In genomic region chr1:151806170-151806569, GRCh38 we compare ENCODE assay signal across 28 cellular contexts. TPM values are rescaled to one million over a fixed set of nuclear protein-coding genes. Genes with fewer than 3 reads are reported as not detected.
"Had no signal": no experiment of that assay in that cellular context is flagged by ENCODE, and none has a peak within 500 bp of the region (broad histone marks: within the 10 kb centered on the region; RNA-seq: fewer than 3 reads in every experiment).

No MANE protein-coding gene starts in this region.

- H3K4me3 ChIP-seq: colonic mucosa, heart left ventricle, left ventricle myocardium inferior, lower lobe of right lung, ovary, tibial artery, upper lobe of left lung, vagina had no signal

- H3K9me3 Mint-ChIP-seq: endodermal cell; memory B cell; stimulated activated memory B cell treated with anti-CD40 and anti-IgM and Interleukin-4, amounts not matched to agents 10 μg/mL and 1 μg/mL and 100 μg/mL, for 72 hours; stimulated activated naive CD8-positive, alpha-beta T cell treated with anti-CD3 and anti-CD28 coated beads, Interleukin-15, Interleukin-2, amounts not matched to agents 100 ng/mL and 50 ng/mL, for 24 hours had no signal

- H3K27me3 ChIP-seq: colonic mucosa, heart left ventricle, ovary, upper lobe of left lung, vagina had no signal

- H3K9me3 ChIP-seq: colonic mucosa, heart left ventricle, left ventricle myocardium inferior, lower lobe of right lung, ovary, tibial artery, upper lobe of left lung, vagina had no signal

- H3K4me1 ChIP-seq: colonic mucosa, heart left ventricle, left ventricle myocardium inferior, lower lobe of right lung, tibial artery, upper lobe of left lung, vagina had no signal

- H3K27ac Mint-ChIP-seq: endodermal cell; memory B cell; progenitor cell of endocrine pancreas; stimulated activated memory B cell treated with anti-CD40 and anti-IgM and Interleukin-4, amounts not matched to agents 10 μg/mL and 1 μg/mL and 100 μg/mL, for 72 hours; stimulated activated naive CD8-positive, alpha-beta T cell treated with anti-CD3 and anti-CD28 coated beads, Interleukin-15, Interleukin-2, amounts not matched to agents 100 ng/mL and 50 ng/mL, for 24 hours had no signal

- ATAC-seq: heart left ventricle; lower lobe of right lung; right cardiac atrium; stimulated activated memory B cell treated with anti-CD40 and anti-IgM and Interleukin-4, amounts not matched to agents 10 μg/mL and 1 μg/mL and 100 μg/mL, for 72 hours had no signal

- H3K36me3 Mint-ChIP-seq: memory B cell; stimulated activated memory B cell treated with anti-CD40 and anti-IgM and Interleukin-4, amounts not matched to agents 10 μg/mL and 1 μg/mL and 100 μg/mL, for 72 hours had no signal

- H3K27me3 Mint-ChIP-seq: stimulated activated memory B cell treated with anti-CD40 and anti-IgM and Interleukin-4, amounts not matched to agents 10 μg/mL and 1 μg/mL and 100 μg/mL, for 72 hours; stimulated activated naive CD8-positive, alpha-beta T cell treated with anti-CD3 and anti-CD28 coated beads, Interleukin-15, Interleukin-2, amounts not matched to agents 100 ng/mL and 50 ng/mL, for 24 hours had no signal

- H3K36me3 ChIP-seq: colonic mucosa, left ventricle myocardium inferior, lower lobe of right lung, ovary, upper lobe of left lung, vagina had no signal

- H3K27ac ChIP-seq: colonic mucosa, heart left ventricle, left ventricle myocardium inferior, lower lobe of right lung, ovary, tibial artery, upper lobe of left lung, vagina had no signal

- H3K4me3 Mint-ChIP-seq: endodermal cell; memory B cell; stimulated activated memory B cell treated with anti-CD40 and anti-IgM and Interleukin-4, amounts not matched to agents 10 μg/mL and 1 μg/mL and 100 μg/mL, for 72 hours; stimulated activated naive CD8-positive, alpha-beta T cell treated with anti-CD3 and anti-CD28 coated beads, Interleukin-15, Interleukin-2, amounts not matched to agents 100 ng/mL and 50 ng/mL, for 24 hours had no signal

- DNase-seq: colonic mucosa; effector CD4-positive, alpha-beta T cell; erythroblast; heart left ventricle; hippocampal formation; kidney glomerular epithelial cell; left ventricle myocardium inferior; lower lobe of right lung; midbrain; ovary; right cardiac atrium; stimulated activated CD4-positive, alpha-beta T cell treated with anti-CD3 and anti-CD28 coated beads, Interleukin-4, amount 100 ng/mL, for 1 hour; stimulated activated CD8-positive, alpha-beta memory T cell treated with anti-CD3 and anti-CD28 coated beads, Interleukin-4, amount 100 ng/mL, for 48 hours; upper lobe of left lung had no signal

RNA-seq across cellular contexts. Expression of gene LINGO4, which starts 1.0 kb away (rescaled TPM):
- total RNA-seq: cerebellum, dermis microvascular lymphatic vessel endothelial cell, endodermal cell, endothelial cell of umbilical vein, frontal cortex, glomerular endothelial cell, progenitor cell of endocrine pancreas, temporal lobe had no signal
- polyA plus RNA-seq: endothelial cell of umbilical vein, neural cell, ovary had no signal

RNA-seq across cellular contexts. Expression of gene RORC, which starts 25.4 kb away (rescaled TPM):
- total RNA-seq: dermis microvascular lymphatic vessel endothelial cell, endodermal cell, endothelial cell of umbilical vein, glomerular endothelial cell, progenitor cell of endocrine pancreas had no signal
- polyA plus RNA-seq: endothelial cell of umbilical vein had no signal

RNA-seq across cellular contexts. Expression of gene C2CD4D, which starts 33.5 kb away (rescaled TPM):
- total RNA-seq: cerebellum, endothelial cell of umbilical vein, glomerular endothelial cell, left ventricle myocardium inferior, temporal lobe, vagina had no signal
- polyA plus RNA-seq: endothelial cell of umbilical vein, heart left ventricle, neural cell had no signal
